Comparison of ENCODE assay signal across 22 cellular contexts in genomic region chr3:133538154-133538553, GRCh38. TPM values are rescaled to one million over a fixed set of nuclear protein-coding genes. Genes with fewer than 3 reads are reported as not detected.
A peak's percentile ranks its signal among the peaks of the same experiment; 100 is the strongest.
DNase-seq lines count a peak whose midpoint lies in the region; ATAC-seq, FAIRE-seq and TF ChIP-seq lines count a peak whose summit lies in the region.
"Had no signal": no experiment of that assay in that cellular context is flagged by ENCODE, and none has a peak within 500 bp of the region (broad histone marks: within the 10 kb centered on the region; RNA-seq: fewer than 3 reads in every experiment).

No MANE protein-coding gene starts in this region.

- FAIRE-seq in HepG2 (lab: Jason Lieb, UNC): no peak
- FAIRE-seq: A549, G401.6, GM12891, GM19239 had no signal

- CTCF ChIA-PET in HepG2 (lab: Yijun Ruan, JAX; ENCODE audit: low intra/inter-chr PET ratio, low total read pairs) (no interaction called here), Panc1 (lab: Charles Lee) (no interaction called here)
- CTCF ChIA-PET in CD4-positive, alpha-beta memory T cell (lab: Charles Lee; ENCODE audit: partially characterized antibody): interaction anchor here (0.6 kb wide), 1 partner anchor 328 kb away, joined by 3 read pairs; no protein-coding TSS in a partner anchor

- no peak overlapping the region for H2AK5ac ChIP-seq in mesenchymal stem cell (ENCODE audit: low read length, severe bottlenecking)

- H4K8ac ChIP-seq in mesenchymal stem cell (ENCODE audit: low read length): no peak overlapping the region

- H3K9me3 ChIP-seq in HepG2 (ENCODE audit: low read length): no peaks in the 10 kb centered on the region
- H3K9me3 ChIP-seq in right lobe of liver: no peaks in the 10 kb centered on the region
- H3K9me3 ChIP-seq in Panc1 (ENCODE audit: control insufficient read depth, insufficient read depth, low read depth, low read length): no peaks in the 10 kb centered on the region
- no peaks in the 10 kb centered on the region for H3K9me3 ChIP-seq in mesenchymal stem cell (ENCODE audit: control insufficient read depth, low read length)
- H3K9me3 ChIP-seq in CD4-positive, alpha-beta memory T cell (ENCODE audit: control insufficient read depth in 1 of 2, low read length in 2 of 2): no peaks in the 10 kb centered on the region
- H3K9me3 ChIP-seq: A549 had no signal

- H3K9ac ChIP-seq in HepG2 (ENCODE audit: insufficient read depth, low read depth, low read length) (no peak overlapping the region), mesenchymal stem cell (ENCODE audit: low read length) (no peak overlapping the region)
- H3K9ac ChIP-seq: BLaER1 treated with 17β-estradiol and CSF1 and Interleukin-3, amounts not matched to agents 10 nM and 100 nM had no signal

- H3K23ac ChIP-seq in mesenchymal stem cell (ENCODE audit: low read length in 2 of 2): no peak overlapping the region

- H3K4me3 Mint-ChIP-seq in CD4-positive, alpha-beta memory T cell: no peak overlapping the region
- H3K4me3 Mint-ChIP-seq: B cell; CD4-positive, alpha-beta T cell; CD8-positive, alpha-beta memory T cell had no signal

- H2AFZ ChIP-seq in HepG2 (ENCODE audit: low read length) (no peak overlapping the region), mesenchymal stem cell (ENCODE audit: low read depth, low read length) (no peak overlapping the region)

- H3K4me3 ChIP-seq in HepG2 (replicated peaks in 1 of 3; ENCODE audit: insufficient read depth in 1 of 3, low read depth in 2 of 3, low read length in 3 of 3) (no peak overlapping the region), right lobe of liver (no peak overlapping the region), Panc1 (ENCODE audit: low read depth in 2 of 2, low read length in 2 of 2) (no peak overlapping the region), mesenchymal stem cell (ENCODE audit: insufficient read depth in 1 of 2, low read depth in 1 of 2, low read length in 2 of 2) (no peak overlapping the region)
- H3K4me3 ChIP-seq in CD4-positive, alpha-beta memory T cell (ENCODE audit: low read length in 2 of 2): no peak overlapping the region
- H3K4me3 ChIP-seq: A549; BLaER1 treated with 17β-estradiol and CSF1 and Interleukin-3, amounts not matched to agents 10 nM and 100 nM had no signal

- H3K18ac ChIP-seq in mesenchymal stem cell (ENCODE audit: low read depth in 1 of 2, low read length in 2 of 2): no peak overlapping the region

- H3K14ac ChIP-seq in mesenchymal stem cell (ENCODE audit: low read length in 2 of 2): no peak overlapping the region

- no peak for TF ChIP-seq EP300 in HepG2 (IDR thresholded peaks at IDR 0.05; ENCODE audit: low read depth in 2 of 2, low read length in 2 of 2)
- no peak for TF ChIP-seq EP300 in HepG2 (CRISPR knock-in tag; IDR thresholded peaks at IDR 0.05; ENCODE audit: borderline replicate concordance)

- intact Hi-C loops in HepG2 (cut with micrococcal nuclease; ENCODE audit: unreplicated experiment): no loop called here
- intact Hi-C loops in right lobe of liver (cut with DNase I): no loop called here
- intact Hi-C loops in Panc1 (cut with micrococcal nuclease; ENCODE audit: unreplicated experiment): no loop called here
- intact Hi-C loops in CD4-positive, alpha-beta memory T cell (cut with micrococcal nuclease): no loop called here

- ATAC-seq in HepG2 (no peak), right lobe of liver (no peak), Panc1 (no peak)
- ATAC-seq: A549 had no signal

- H3K4me1 ChIP-seq in HepG2 (ENCODE audit: insufficient read depth, low read length) (peaks cover 44% of the 10 kb centered on the region), right lobe of liver (peaks cover 0 to 32% (median 11%) of the 10 kb centered on the region in 4 donors), Panc1 (ENCODE audit: control insufficient read depth, insufficient read depth, low read length) (peaks cover 13% of the 10 kb centered on the region), mesenchymal stem cell (ENCODE audit: control insufficient read depth, insufficient read depth, low read depth, low read length) (peaks cover 12% of the 10 kb centered on the region)
- no peaks in the 10 kb centered on the region for H3K4me1 ChIP-seq in CD4-positive, alpha-beta memory T cell (ENCODE audit: insufficient read depth, low read length)

- peaks cover 0 to 4% of the 10 kb centered on the region in 2 donors for H3K27me3 Mint-ChIP-seq in CD4-positive, alpha-beta memory T cell
- H3K27me3 Mint-ChIP-seq: B cell; CD4-positive, alpha-beta T cell had no signal

- peak overlapping the region in 1 of 2 experiments; percentile 75 for H2BK12ac ChIP-seq in mesenchymal stem cell (ENCODE audit: low read length in 2 of 2)

- no peak overlapping the region for H3K4me2 ChIP-seq in HepG2 (ENCODE audit: low read depth, low read length)
- H3K4me2 ChIP-seq in mesenchymal stem cell (ENCODE audit: low read length, poor library complexity, severe bottlenecking): no peak overlapping the region
- H3K4me2 ChIP-seq: A549 had no signal

- no peaks in the 10 kb centered on the region for H3K36me3 ChIP-seq in HepG2 (replicated peaks in 1 of 2; ENCODE audit: control insufficient read depth in 1 of 2, insufficient read depth in 2 of 2, low read length in 2 of 2)
- no peaks in the 10 kb centered on the region for H3K36me3 ChIP-seq in right lobe of liver
- no peaks in the 10 kb centered on the region for H3K36me3 ChIP-seq in Panc1 (ENCODE audit: control insufficient read depth, insufficient read depth, low read length)
- no peaks in the 10 kb centered on the region for H3K36me3 ChIP-seq in mesenchymal stem cell (ENCODE audit: control insufficient read depth in 1 of 2, insufficient read depth in 2 of 2, low read depth in 1 of 2, low read length in 2 of 2)
- H3K36me3 ChIP-seq in CD4-positive, alpha-beta memory T cell (ENCODE audit: insufficient read depth, low read length): no peaks in the 10 kb centered on the region
- H3K36me3 ChIP-seq: BLaER1 treated with 17β-estradiol and CSF1 and Interleukin-3, amounts not matched to agents 10 nM and 100 nM had no signal

- H3K36me3 Mint-ChIP-seq in CD4-positive, alpha-beta memory T cell: no peaks in the 10 kb centered on the region

- TF ChIP-seq POLR2A in HepG2 (IDR thresholded peaks at IDR 0.05; ENCODE audit: insufficient read depth in 1 of 2, low read depth in 2 of 2, low read length in 2 of 2) (no peak), right lobe of liver (IDR thresholded peaks at IDR 0.05) (no peak)

- no peak for TF ChIP-seq CTCF in HepG2 (CRISPR knock-in tag; IDR thresholded peaks at IDR 0.05)
- no peak for TF ChIP-seq CTCF in right lobe of liver (IDR thresholded peaks at IDR 0.05)
- no peak for TF ChIP-seq CTCF in Panc1 (IDR thresholded peaks at IDR 0.05)

- no peak overlapping the region for H2BK120ac ChIP-seq in mesenchymal stem cell (ENCODE audit: low read depth, low read length)

- in situ Hi-C loops in HepG2 (cut with HindIII; ENCODE audit: extremely low pct_ligation_motif_present, low pct_unique_long_range_greater_than_20kb): no loop called here
- in situ Hi-C loops in Panc1 (cut with HindIII; ENCODE audit: low pct_unique_long_range_greater_than_20kb, low sequenced_read_pairs): no loop called here

- H3K27ac ChIP-seq in HepG2 (ENCODE audit: extremely low read length, insufficient read depth, low read length) (no peak overlapping the region), right lobe of liver (no peak overlapping the region), Panc1 (ENCODE audit: low read length) (peak overlapping the region; percentile 73; the same call in 1 of the 2 replicates), mesenchymal stem cell (ENCODE audit: low read length, poor library complexity, severe bottlenecking) (no peak overlapping the region)
- H3K27ac ChIP-seq in CD4-positive, alpha-beta memory T cell (ENCODE audit: low read depth, low read length): no peak overlapping the region
- H3K27ac ChIP-seq: 22Rv1; BLaER1 treated with 17β-estradiol and CSF1 and Interleukin-3, amounts not matched to agents 10 nM and 100 nM; C4-2B had no signal

- no peaks in the 10 kb centered on the region for H4K20me1 ChIP-seq in HepG2 (ENCODE audit: insufficient read depth, low read length)
- H4K20me1 ChIP-seq: BLaER1 treated with 17β-estradiol and CSF1 and Interleukin-3, amounts not matched to agents 10 nM and 100 nM had no signal

- no peaks in the 10 kb centered on the region for H3K79me1 ChIP-seq in mesenchymal stem cell (replicated peaks; ENCODE audit: low read length, poor library complexity, severe bottlenecking)

- DNase-seq in HepG2 (ENCODE audit: low spot score) (no peak), right lobe of liver (no peak), Panc1 (ENCODE audit: low read depth, low spot score) (no peak), mesenchymal stem cell (no peak), DMS53 (lab: John Stamatoyannopoulos, UW) (no peak)
- DNase-seq in CD4-positive, alpha-beta memory T cell: no peak
- DNase-seq: AML-193; CD4-positive, alpha-beta T cell; CD8-positive, alpha-beta memory T cell; COR-L47; DMS 273 treated with DMSO at 0.1 percent for 48 hours; DMS153; DMS79 treated with DMSO at 0.1 percent for 48 hours; GF-D8 had no signal

- H3K79me2 ChIP-seq in HepG2 (ENCODE audit: insufficient read depth, low read length): no peaks in the 10 kb centered on the region

- POLR2A ChIA-PET in HepG2 (lab: Yijun Ruan, JAX): no interaction called here
- POLR2A ChIA-PET in Panc1 (lab: Charles Lee): interaction anchor here (0.6 kb wide), 1 partner anchor 12 kb away, joined by 5 read pairs; no protein-coding TSS in a partner anchor
- POLR2A ChIA-PET in CD4-positive, alpha-beta memory T cell (lab: Charles Lee; ENCODE audit: partially characterized antibody): no interaction called here

- no peak for TF ChIP-seq RAD21 in HepG2 (CRISPR knock-in tag; IDR thresholded peaks at IDR 0.05)

- no peak overlapping the region for H2BK15ac ChIP-seq in mesenchymal stem cell (ENCODE audit: low read depth, poor library complexity, severe bottlenecking)

- H3K4ac ChIP-seq in mesenchymal stem cell (ENCODE audit: low read depth in 1 of 2, low read length in 2 of 2): peak overlapping the region in 1 of 2 experiments; percentile 15

- H3K27ac Mint-ChIP-seq in CD4-positive, alpha-beta memory T cell: no peak overlapping the region
- H3K27ac Mint-ChIP-seq: B cell; CD4-positive, alpha-beta T cell; CD8-positive, alpha-beta memory T cell had no signal

- peaks cover 0 to 11% (median 5%) of the 10 kb centered on the region in 8 donors for H3K9me3 Mint-ChIP-seq in CD4-positive, alpha-beta memory T cell

- BruUV-seq in HepG2 (replicated peaks; lab: Mats Ljungman, UMichigan) (no TSS peak), Panc1 (replicated peaks; lab: Mats Ljungman, UMichigan) (no TSS peak)

- peak overlapping the region; percentile 52 for H4K91ac ChIP-seq in mesenchymal stem cell (ENCODE audit: low read length)

- no peaks in the 10 kb centered on the region for H3K4me1 Mint-ChIP-seq in CD4-positive, alpha-beta memory T cell
- H3K4me1 Mint-ChIP-seq: B cell; CD8-positive, alpha-beta memory T cell had no signal

- H2BK5ac ChIP-seq in mesenchymal stem cell (ENCODE audit: low read depth, low read length, poor library complexity, severe bottlenecking): no peak overlapping the region

- no peaks in the 10 kb centered on the region for H3K27me3 ChIP-seq in HepG2 (ENCODE audit: control insufficient read depth in 1 of 2, insufficient read depth in 2 of 2, low read length in 2 of 2)
- no peaks in the 10 kb centered on the region for H3K27me3 ChIP-seq in right lobe of liver
- no peaks in the 10 kb centered on the region for H3K27me3 ChIP-seq in Panc1 (ENCODE audit: control insufficient read depth, insufficient read depth, low read length)
- no peaks in the 10 kb centered on the region for H3K27me3 ChIP-seq in mesenchymal stem cell (ENCODE audit: control insufficient read depth in 1 of 2, insufficient read depth in 1 of 2, low read length in 2 of 2)
- no peaks in the 10 kb centered on the region for H3K27me3 ChIP-seq in CD4-positive, alpha-beta memory T cell (ENCODE audit: insufficient read depth, low read length)
- H3K27me3 ChIP-seq: BLaER1 treated with 17β-estradiol and CSF1 and Interleukin-3, amounts not matched to agents 10 nM and 100 nM had no signal

- WGBS in HepG2 (ENCODE audit: low lambda C conversion rate): 80% methylated on average over 2 of the region's 2 CpGs
- WGBS in right lobe of liver (ENCODE audit: insufficient coverage, low coverage, low lambda C conversion rate, missing lambda C conversion rate): 100% methylated on average over 1 of the region's 2 CpGs
- WGBS in mesenchymal stem cell: 97% methylated on average over 2 of the region's 2 CpGs

RNA-seq across cellular contexts. Expression of gene CDV3, which starts 35.3 kb away (rescaled TPM):
- total RNA-seq in HepG2 (2016; rRNA removed; fragmentation: Illumina TruSeq; extraction: Trizol) (145 and 190 TPM in 2 replicates), right lobe of liver (100 to 1,000 TPM in 1 of 6 experiments, 10 to 100 TPM in 5; 61.3 to 104 (median 81.3) TPM), Panc1 (2021; ENCODE audit: unreplicated experiment) (506 TPM)
- total RNA-seq in HepG2 (2016; cell fraction: cytosol; rRNA removed; fragmentation: Illumina TruSeq; extraction: Trizol; ENCODE audit: low read depth): 29.7 and 31.6 TPM in 2 replicates
- total RNA-seq in HepG2 (2016; cell fraction: insoluble cytoplasmic fraction; rRNA removed; fragmentation: Illumina TruSeq; extraction: Trizol): 140 and 167 TPM in 2 replicates
- 96.9 and 108 TPM in 2 replicates for total RNA-seq in HepG2 (2016; cell fraction: membrane; rRNA removed; fragmentation: Illumina TruSeq; extraction: Trizol)
- total RNA-seq in HepG2 (2016; cell fraction: nucleus; rRNA removed; fragmentation: Illumina TruSeq; extraction: Trizol): 70.3 and 72.0 TPM in 2 replicates
- 44.9 and 46.6 TPM in 2 replicates for polyA plus RNA-seq in HepG2 (2011; rRNA removed)
- 20.0 and 35.2 TPM in 2 replicates for polyA plus RNA-seq in HepG2 (2011; cell fraction: cytosol; rRNA removed)
- polyA plus RNA-seq in HepG2 (2011; cell fraction: nucleus; rRNA removed): 11.8 and 17.9 TPM in 2 replicates
- 98.7 and 98.9 TPM in 2 replicates for polyA plus RNA-seq in HepG2 (2012)
- polyA plus RNA-seq in HepG2 (2016; cell fraction: cytosol; fragmentation: Illumina TruSeq; extraction: Trizol; ENCODE audit: low read depth): 29.7 and 32.6 TPM in 2 replicates
- 154 TPM in 2 replicates for polyA plus RNA-seq in HepG2 (2016; cell fraction: insoluble cytoplasmic fraction; fragmentation: Illumina TruSeq; extraction: Trizol; ENCODE audit: low read depth)
- polyA plus RNA-seq in HepG2 (2016; cell fraction: membrane; fragmentation: Illumina TruSeq; extraction: Trizol; ENCODE audit: low read depth): 62.3 and 67.4 TPM in 2 replicates
- 72.4 and 78.4 TPM in 2 replicates for polyA plus RNA-seq in HepG2 (2016; cell fraction: nucleus; fragmentation: Illumina TruSeq; extraction: Trizol; ENCODE audit: insufficient read depth, low read depth)
- polyA minus RNA-seq in HepG2 (2011; rRNA and poly(A)+ RNA removed; ENCODE audit: low replicate concordance): 25.2 and 41.8 TPM in 2 replicates
- polyA minus RNA-seq in HepG2 (2011; cell fraction: cytosol; rRNA and poly(A)+ RNA removed): 46.6 and 59.2 TPM in 2 replicates
- 35.8 and 50.4 TPM in 2 replicates for polyA minus RNA-seq in HepG2 (2011; cell fraction: nucleus; rRNA and poly(A)+ RNA removed)
- polyA plus RNA-seq in Panc1 (2012; ENCODE audit: insufficient read length): 291 TPM
- polyA plus RNA-seq in mesenchymal stem cell (2013, experiment 1 of 2): 149 TPM
- 153 TPM for polyA plus RNA-seq in mesenchymal stem cell (2013, experiment 2 of 2)
- total RNA-seq in CD4-positive, alpha-beta memory T cell: 100 to 1,000 TPM; 208 to 212 TPM
- 10 to 100 TPM; 33.5 to 80.5 TPM for polyA plus RNA-seq in CD4-positive, alpha-beta memory T cell
